Comparison of ENCODE assay signal across 9 cellular contexts in the genomic region with DNA sequence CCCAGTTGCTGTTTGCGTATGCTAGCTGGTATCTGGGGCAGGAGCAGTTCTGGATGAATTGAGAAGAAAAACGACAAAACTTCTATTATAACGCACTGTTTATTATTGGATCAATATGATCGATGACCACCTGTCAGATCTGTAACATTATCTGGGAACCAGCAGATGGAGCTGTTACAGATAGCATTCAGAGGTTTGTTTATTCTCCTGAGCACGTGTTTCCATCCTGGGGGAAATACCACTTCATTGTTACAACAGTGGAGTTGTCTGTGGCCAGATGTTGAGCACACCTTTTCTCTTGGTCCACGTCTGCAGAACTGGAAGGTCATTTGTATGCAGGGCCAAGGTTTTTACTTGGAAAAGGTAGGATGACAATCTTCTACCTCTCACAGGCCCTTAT. TPM values are rescaled to one million over a fixed set of nuclear protein-coding genes. Genes with fewer than 3 reads are reported as not detected.
A peak's percentile ranks its signal among the peaks of the same experiment; 100 is the strongest.
DNase-seq lines count a peak whose midpoint lies in the region; FAIRE-seq and TF ChIP-seq lines count a peak whose summit lies in the region.
"Had no signal": no experiment of that assay in that cellular context is flagged by ENCODE, and none has a peak within 500 bp of the region (broad histone marks: within the 10 kb centered on the region; RNA-seq: fewer than 3 reads in every experiment).

No MANE protein-coding gene starts in this region.

- no peak overlapping the region for H3K4me3 ChIP-seq in fibroblast of pulmonary artery (replicated peaks; ENCODE audit: low read depth, low read length)
- H3K4me3 ChIP-seq in GM23248: no peak overlapping the region
- H3K4me3 ChIP-seq in mesenchymal stem cell (ENCODE audit: insufficient read depth in 1 of 2, low read depth in 1 of 2, low read length in 2 of 2): no peak overlapping the region

- H3K27me3 ChIP-seq in GM23248 (replicated peaks; ENCODE audit: insufficient read depth) (peaks cover 23% of the 10 kb centered on the region), mesenchymal stem cell (ENCODE audit: control insufficient read depth in 1 of 2, insufficient read depth in 1 of 2, low read length in 2 of 2) (peaks cover 51 to 58% of the 10 kb centered on the region in 2 experiments)

- H4K20me1 ChIP-seq in GM23248 (ENCODE audit: insufficient read depth): no peaks in the 10 kb centered on the region

- 27 to 29% methylated on average over 6 of the region's 6 CpGs for WGBS in GM23248 (ENCODE audit: low coverage in 1 of 2, low lambda C conversion rate in 2 of 2, missing lambda C conversion rate in 2 of 2), 2 experiments
- WGBS in mesenchymal stem cell: 42% methylated on average over 4 of the region's 6 CpGs

- H3K79me1 ChIP-seq in mesenchymal stem cell (replicated peaks; ENCODE audit: low read length, poor library complexity, severe bottlenecking): no peaks in the 10 kb centered on the region

- H3K14ac ChIP-seq in mesenchymal stem cell (ENCODE audit: low read length in 2 of 2): no peak overlapping the region

- H2BK5ac ChIP-seq in mesenchymal stem cell (ENCODE audit: low read depth, low read length, poor library complexity, severe bottlenecking): no peak overlapping the region

- H2AFZ ChIP-seq in GM23248: no peak overlapping the region
- H2AFZ ChIP-seq in mesenchymal stem cell (ENCODE audit: low read depth, low read length): no peak overlapping the region

- H3K36me3 ChIP-seq in GM23248 (ENCODE audit: low read depth): no peaks in the 10 kb centered on the region
- no peaks in the 10 kb centered on the region for H3K36me3 ChIP-seq in mesenchymal stem cell (ENCODE audit: control insufficient read depth in 1 of 2, insufficient read depth in 2 of 2, low read depth in 1 of 2, low read length in 2 of 2)

- no peaks in the 10 kb centered on the region for H3K9me2 ChIP-seq in GM23248 (ENCODE audit: insufficient read depth)

- H3K4me1 ChIP-seq in GM23248 (ENCODE audit: insufficient read depth) (no peaks in the 10 kb centered on the region), mesenchymal stem cell (ENCODE audit: control insufficient read depth, insufficient read depth, low read depth, low read length) (no peaks in the 10 kb centered on the region)

- H3K18ac ChIP-seq in mesenchymal stem cell (ENCODE audit: low read depth in 1 of 2, low read length in 2 of 2): no peak overlapping the region

- H2AK5ac ChIP-seq in mesenchymal stem cell (ENCODE audit: low read length, severe bottlenecking): no peak overlapping the region

- H3K27ac ChIP-seq in GM23248: no peak overlapping the region
- no peak overlapping the region for H3K27ac ChIP-seq in mesenchymal stem cell (ENCODE audit: low read length, poor library complexity, severe bottlenecking)

- peak; percentile 58 for FAIRE-seq in GM12892 (lab: Jason Lieb, UNC)

- H3F3A ChIP-seq in GM23248 (ENCODE audit: insufficient read depth): no peaks in the 10 kb centered on the region

- no peak overlapping the region for H2BK12ac ChIP-seq in mesenchymal stem cell (ENCODE audit: low read length in 2 of 2)

- no peaks in the 10 kb centered on the region for H3K79me2 ChIP-seq in GM23248 (ENCODE audit: insufficient read depth)

- no peak for TF ChIP-seq POLR2A in GM12892 (IDR thresholded peaks at IDR 0.05; ENCODE audit: low read depth, low read length)

- H3K9me3 ChIP-seq in GM23248 (ENCODE audit: low read depth) (no peaks in the 10 kb centered on the region), mesenchymal stem cell (ENCODE audit: control insufficient read depth, low read length) (peaks cover 13% of the 10 kb centered on the region)

- DNase-seq in A172 (ENCODE audit: low spot score): peak; percentile 6
- DNase-seq in GM12892 (ENCODE audit: insufficient read length): no peak
- DNase-seq in NCI-H748 treated with DMSO at 0.1 percent for 48 hours (lab: John Stamatoyannopoulos, UW): peak; percentile 85
- DNase-seq in fibroblast of pulmonary artery (ENCODE audit: low read depth): no peak
- no peak for DNase-seq in GM23248
- no peak for DNase-seq in mesenchymal stem cell
- no peak for DNase-seq in glomerular visceral epithelial cell (ENCODE audit: extremely low spot score)
- no peak for DNase-seq in SIG-M5 (lab: John Stamatoyannopoulos, UW)
- DNase-seq: T-cell had no signal

- in situ Hi-C loops in GM23248 (cut with MboI): no loop called here

- no peak overlapping the region for H2BK15ac ChIP-seq in mesenchymal stem cell (ENCODE audit: low read depth, poor library complexity, severe bottlenecking)

- no peak overlapping the region for H3K4ac ChIP-seq in mesenchymal stem cell (ENCODE audit: low read depth in 1 of 2, low read length in 2 of 2)

- H3K9ac ChIP-seq in GM23248 (no peak overlapping the region), mesenchymal stem cell (ENCODE audit: low read length) (no peak overlapping the region)

- no peak overlapping the region for H4K91ac ChIP-seq in mesenchymal stem cell (ENCODE audit: low read length)

- H2BK120ac ChIP-seq in mesenchymal stem cell (ENCODE audit: low read depth, low read length): no peak overlapping the region

- H4K8ac ChIP-seq in mesenchymal stem cell (ENCODE audit: low read length): no peak overlapping the region

- H3K4me2 ChIP-seq in GM23248 (ENCODE audit: unreplicated experiment) (no peak overlapping the region), mesenchymal stem cell (ENCODE audit: low read length, poor library complexity, severe bottlenecking) (no peak overlapping the region)

- no peak overlapping the region for H3K23ac ChIP-seq in mesenchymal stem cell (ENCODE audit: low read length in 2 of 2)

- peak; percentile 7 for TF ChIP-seq CTCF in fibroblast of pulmonary artery (IDR thresholded peaks at IDR 0.05; ENCODE audit: low read length, missing control alignments)

RNA-seq across cellular contexts. Expression of a gene that starts 16.0 kb away (rescaled TPM):
- total RNA-seq in A172 (2014; rRNA removed; shearing (Covaris generic)): 4.4 TPM in 2 replicates
- polyA plus RNA-seq in GM12892 (2012; ENCODE audit: missing spikeins): not detected
- not detected in 2 replicates for total RNA-seq in GM23248 (2014; rRNA removed; shearing (Covaris generic))
- not detected in 2 replicates for polyA plus RNA-seq in GM23248 (2016; fragmentation: Nextera tagmentation; extraction: Ambion mirVana)
- not detected for polyA plus RNA-seq in mesenchymal stem cell (2013, experiment 1 of 2)
- not detected for polyA plus RNA-seq in mesenchymal stem cell (2013, experiment 2 of 2)
- total RNA-seq: T-cell had no signal

Comparison
In these comparisons a context has a peak if more than half of its experiments do, and no peak if none do; other contexts are left out.
1. DNase-seq: peak in A172 (single experiment) and NCI-H748 treated with DMSO at 0.1 percent for 48 hours (single experiment); none in GM12892 (single experiment), fibroblast of pulmonary artery (single experiment), GM23248 (single experiment), mesenchymal stem cell (single experiment), glomerular visceral epithelial cell (single experiment) and SIG-M5 (single experiment).